32 cellular contexts compared by ENCODE assay signal in the genomic region with DNA sequence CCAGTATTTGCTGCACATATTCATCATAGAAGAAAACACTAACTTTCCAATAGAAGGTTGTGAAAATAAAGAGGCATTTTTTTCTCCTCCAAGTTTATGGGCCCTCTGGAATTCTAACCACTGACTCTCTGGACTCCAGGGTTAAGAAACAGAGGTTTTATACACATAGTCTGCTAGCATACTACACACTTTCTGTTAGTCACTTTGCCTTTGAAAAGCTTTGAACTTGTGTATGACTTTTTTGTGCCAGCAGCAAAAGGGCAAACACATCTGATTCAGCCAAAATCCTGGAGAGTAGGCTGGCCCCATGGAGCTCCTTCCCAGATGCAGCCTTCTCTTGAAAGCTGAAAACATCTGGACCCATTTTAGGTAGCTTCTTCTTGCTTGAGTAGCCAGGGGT. TPM values are rescaled to one million over a fixed set of nuclear protein-coding genes. Genes with fewer than 3 reads are reported as not detected.
"Had no signal": no experiment of that assay in that cellular context is flagged by ENCODE, and none has a peak within 500 bp of the region (broad histone marks: within the 10 kb centered on the region; RNA-seq: fewer than 3 reads in every experiment).

No MANE protein-coding gene starts in this region.

- ATAC-seq: activated CD8-positive, alpha-beta T cell treated with anti-CD3 and anti-CD28 coated beads, Interleukin-2, amount 10 ng/mL, durations not matched to agents 7 days and 5 days; body of pancreas; Panc1 had no signal

- H3K9me3 Mint-ChIP-seq: activated T-cell treated with anti-CD3 and anti-CD28 coated beads, Interleukin-2, amount 50 U/mL, for 24 hours; activated T-helper 2 cell treated with anti-CD3 and anti-CD28 coated beads, Interferon-gamma antibody, Interleukin-2, Interleukin-4, amounts not matched to agents 10 μg/mL and 5 μg/mL and 100 μg/mL, durations not matched to agents 14 hours and 24 hours and 36 hours had no signal

- H3K4me2 ChIP-seq: KMS-11 had no signal

- H3K4me1 Mint-ChIP-seq: activated naive CD4-positive, alpha-beta T cell treated with anti-CD3 and anti-CD28 coated beads, Interleukin-2, amount 50 U/mL, for 24 hours; activated naive CD8-positive, alpha-beta T cell treated with anti-CD3 and anti-CD28 coated beads, Interleukin-2, amount 10 ng/mL, durations not matched to agents 7 days and 5 days had no signal

- H3K4me3 Mint-ChIP-seq: activated CD4-positive, alpha-beta T cell treated with anti-CD3 and anti-CD28 coated beads, Interleukin-2, amount 10 ng/mL, durations not matched to agents 24 days and 14 days; activated CD8-positive, alpha-beta T cell treated with anti-CD3 and anti-CD28 coated beads, Interleukin-2, amount 10 ng/mL, durations not matched to agents 7 days and 5 days; activated naive CD4-positive, alpha-beta T cell treated with anti-CD3 and anti-CD28 coated beads, Interleukin-2, amount 50 U/mL, for 24 hours; activated naive CD8-positive, alpha-beta T cell treated with anti-CD3 and anti-CD28 coated beads, Interleukin-2, amount 10 ng/mL, durations not matched to agents 7 days and 5 days; activated T-cell treated with anti-CD3 and anti-CD28 coated beads, Interleukin-2, amount 50 U/mL, for 24 hours had no signal

- H3K36me3 ChIP-seq: ascending aorta, breast epithelium had no signal

- H3K27me3 ChIP-seq: SJCRH30 had no signal

- H3K27ac Mint-ChIP-seq: activated CD4-positive, alpha-beta T cell treated with anti-CD3 and anti-CD28 coated beads, Interleukin-2, amount 10 ng/mL, durations not matched to agents 24 days and 14 days; activated CD8-positive, alpha-beta T cell treated with anti-CD3 and anti-CD28 coated beads, Interleukin-2, amount 10 ng/mL, durations not matched to agents 7 days and 5 days; activated naive CD4-positive, alpha-beta T cell treated with anti-CD3 and anti-CD28 coated beads, Interleukin-2, amount 50 U/mL, for 24 hours; activated naive CD8-positive, alpha-beta T cell treated with anti-CD3 and anti-CD28 coated beads, Interleukin-2, amount 10 ng/mL, durations not matched to agents 7 days and 5 days; activated T-cell treated with anti-CD3 and anti-CD28 coated beads, Interleukin-2, amount 50 U/mL, for 24 hours; activated T-helper 2 cell treated with anti-CD3 and anti-CD28 coated beads, Interferon-gamma antibody, Interleukin-2, Interleukin-4, amounts not matched to agents 10 μg/mL and 5 μg/mL and 100 μg/mL, durations not matched to agents 14 hours and 24 hours and 36 hours had no signal

- H3K4me1 ChIP-seq: breast epithelium, SJCRH30 had no signal

- H3K9me3 ChIP-seq: ascending aorta, body of pancreas, breast epithelium, SJCRH30 had no signal

- H3K9ac ChIP-seq: KMS-11 had no signal

- DNase-seq: activated CD4-positive, alpha-beta T cell treated with anti-CD3 and anti-CD28 coated beads, Interleukin-2, amount 10 ng/mL, durations not matched to agents 24 days and 14 days; activated CD4-positive, alpha-beta T cell treated with anti-CD3 and anti-CD28 coated beads, Interleukin-2, amount 50 U/mL, for 4 hours; activated CD8-positive, alpha-beta T cell treated with anti-CD3 and anti-CD28 coated beads, Interleukin-2, amount 10 ng/mL, durations not matched to agents 7 days and 5 days; activated gamma-delta T cell; activated naive CD4-positive, alpha-beta T cell treated with Interleukin-2 at 50 U/mL for 16 hours; activated naive CD8-positive, alpha-beta T cell treated with anti-CD3 and anti-CD28 coated beads, Interleukin-2, amount 10 ng/mL, durations not matched to agents 7 days and 5 days; activated T-cell treated with anti-CD3 and anti-CD28 coated beads, Interleukin-2, amount 50 U/mL, for 24 hours; amygdala; body of pancreas; MM.1S; MV-4-11; NCI-H1092; NCI-H1436 treated with DMSO at 0.1 percent for 48 hours; NCI-H1694 treated with DMSO at 0.1 percent for 48 hours; NCI-H2029; NCI-H345; NCI-H524 treated with DMSO at 0.1 percent for 48 hours; SHP77; SJCRH30; T1000 had no signal

- H3K27ac ChIP-seq: ascending aorta, body of pancreas, breast epithelium, KMS-11, SJCRH30, SK-N-MC had no signal

- H3K4me3 ChIP-seq: ascending aorta, body of pancreas, breast epithelium, SJCRH30, SK-N-MC had no signal

RNA-seq across cellular contexts. Expression of gene ZIC4, which starts 6.2 kb away (rescaled TPM):
- total RNA-seq: activated CD4-positive, alpha-beta T cell treated with anti-CD3 and anti-CD28 coated beads, Interleukin-2, amount 10 ng/mL, durations not matched to agents 24 days and 14 days; activated CD8-positive, alpha-beta T cell treated with anti-CD3 and anti-CD28 coated beads, Interleukin-2, amount 10 ng/mL, durations not matched to agents 7 days and 5 days; activated naive CD8-positive, alpha-beta T cell treated with anti-CD3 and anti-CD28 coated beads, Interleukin-2, amount 10 ng/mL, durations not matched to agents 7 days and 5 days; activated T-helper 2 cell treated with anti-CD3 and anti-CD28 coated beads, Interferon-gamma antibody, Interleukin-2, Interleukin-4, amounts not matched to agents 10 μg/mL and 5 μg/mL and 100 μg/mL, durations not matched to agents 14 hours and 24 hours and 36 hours; ascending aorta; body of pancreas; cardiac septum; NCI-H460; T-helper 1 cell treated with Interleukin-12 subunit alpha and Interleukin-12 subunit beta and Interleukin-4 antibody, amounts not matched to agents 30 ng/mL and 1 ng/mL, for 36 hours; T-helper 2 cell treated with Interferon-gamma antibody and Interleukin-4, amounts not matched to agents 100 ng/mL and 5 ng/mL, for 36 hours had no signal
- polyA plus RNA-seq: adipose tissue had no signal

RNA-seq across cellular contexts. Expression of gene ZIC1, which starts 9.1 kb away (rescaled TPM):
- total RNA-seq: activated CD4-positive, alpha-beta T cell treated with anti-CD3 and anti-CD28 coated beads, Interleukin-2, amount 10 ng/mL, durations not matched to agents 24 days and 14 days; activated CD8-positive, alpha-beta T cell treated with anti-CD3 and anti-CD28 coated beads, Interleukin-2, amount 10 ng/mL, durations not matched to agents 7 days and 5 days; activated naive CD8-positive, alpha-beta T cell treated with anti-CD3 and anti-CD28 coated beads, Interleukin-2, amount 10 ng/mL, durations not matched to agents 7 days and 5 days; activated T-helper 2 cell treated with anti-CD3 and anti-CD28 coated beads, Interferon-gamma antibody, Interleukin-2, Interleukin-4, amounts not matched to agents 10 μg/mL and 5 μg/mL and 100 μg/mL, durations not matched to agents 14 hours and 24 hours and 36 hours; body of pancreas; cardiac septum; NCI-H460; T-helper 1 cell treated with Interleukin-12 subunit alpha and Interleukin-12 subunit beta and Interleukin-4 antibody, amounts not matched to agents 30 ng/mL and 1 ng/mL, for 36 hours; T-helper 2 cell treated with Interferon-gamma antibody and Interleukin-4, amounts not matched to agents 100 ng/mL and 5 ng/mL, for 36 hours had no signal
